In genomic region chr3:161531930-161532329, GRCh38 we compare ENCODE assay signal across 26 cellular contexts.
"Had no signal": no experiment of that assay in that cellular context is flagged by ENCODE, and none has a peak within 500 bp of the region (broad histone marks: within the 10 kb centered on the region; RNA-seq: fewer than 3 reads in every experiment).

No MANE protein-coding gene starts in this region.

- H3K4me1 ChIP-seq: stomach, suprapubic skin, testis, thyroid gland, tibial artery, tibial nerve, transverse colon, upper lobe of left lung, upper lobe of right lung, uterus, vagina had no signal

- H3K9me3 ChIP-seq: stomach, suprapubic skin, testis, thoracic aorta, thyroid gland, tibial artery, tibial nerve, transverse colon, upper lobe of left lung, upper lobe of right lung, uterus, vagina had no signal

- DNase-seq: stimulated activated CD4-positive, alpha-beta T cell treated with anti-CD3 and anti-CD28 coated beads, Interleukin-2, amount 100 ng/mL, for 48 hours; stimulated activated CD4-positive, alpha-beta T cell treated with anti-CD3 and anti-CD28 coated beads, Interleukin-4, amount 100 ng/mL, for 1 hour; stimulated activated CD4-positive, alpha-beta T cell treated with anti-CD3 and anti-CD28 coated beads, Interleukin-4, amount 100 ng/mL, for 24 hours; stimulated activated CD4-positive, alpha-beta T cell treated with anti-CD3 and anti-CD28 coated beads, Interleukin-4, amount 100 ng/mL, for 4 hours; stimulated activated CD8-positive, alpha-beta memory T cell treated with anti-CD3 and anti-CD28 coated beads, Interleukin-4, amount 100 ng/mL, for 48 hours; stimulated activated naive B cell treated with anti-CD40 and anti-IgM and Interleukin-4, amounts not matched to agents 10 μg/mL and 1 μg/mL and 100 μg/mL, for 72 hours; stimulated activated naive CD4-positive, alpha-beta T cell; stimulated activated naive CD4-positive, alpha-beta T cell treated with Interleukin-2 at 50 U/mL for 16 hours; stimulated activated naive CD8-positive, alpha-beta T cell treated with anti-CD3 and anti-CD28 coated beads, Interleukin-15, amount 100 ng/mL, for 72 hours; stimulated activated naive CD8-positive, alpha-beta T cell treated with anti-CD3 and anti-CD28 coated beads, Interleukin-15, Interleukin-2, amounts not matched to agents 100 U/mL and 50 U/mL, for 24 hours; stomach; substantia nigra; testis; thyroid gland; tibial artery; transverse colon; trophoblast cell; upper lobe of left lung; upper lobe of right lung; uterus had no signal

- ATAC-seq: stimulated activated effector memory CD8-positive, alpha-beta T cell treated with anti-CD3 and anti-CD28 coated beads, Interleukin-12 subunit alpha, Interleukin-12 subunit beta, amount 100 ng/mL, for 72 hours; stimulated activated memory B cell treated with anti-CD40 and anti-IgM and Interleukin-4, amounts not matched to agents 10 μg/mL and 1 μg/mL and 100 μg/mL, for 72 hours; stimulated activated naive B cell treated with anti-CD40 and anti-IgM and Interleukin-4, amounts not matched to agents 10 μg/mL and 1 μg/mL and 100 μg/mL, for 72 hours; stimulated activated naive CD8-positive, alpha-beta T cell treated with anti-CD3 and anti-CD28 coated beads, Interleukin-15, amount 100 ng/mL, for 72 hours; stimulated activated naive CD8-positive, alpha-beta T cell treated with anti-CD3 and anti-CD28 coated beads, Interleukin-15, Interleukin-2, amounts not matched to agents 100 U/mL and 50 U/mL, for 24 hours; upper lobe of right lung had no signal

- H3K4me3 ChIP-seq: stomach, suprapubic skin, testis, thoracic aorta, thyroid gland, tibial artery, tibial nerve, transverse colon, upper lobe of left lung, upper lobe of right lung, uterus, vagina had no signal

- H3K27me3 ChIP-seq: stomach, suprapubic skin, testis, thyroid gland, tibial artery, tibial nerve, transverse colon, upper lobe of left lung, upper lobe of right lung, uterus, vagina had no signal

- H3K36me3 ChIP-seq: stomach, suprapubic skin, thoracic aorta, thyroid gland, tibial artery, tibial nerve, transverse colon, upper lobe of left lung, upper lobe of right lung, uterus, vagina had no signal

- H3K27ac ChIP-seq: stomach, suprapubic skin, testis, thoracic aorta, thyroid gland, tibial artery, tibial nerve, transverse colon, upper lobe of left lung, upper lobe of right lung, uterus, vagina had no signal
